ENCODE assay signal across 11 cellular contexts in the genomic region with DNA sequence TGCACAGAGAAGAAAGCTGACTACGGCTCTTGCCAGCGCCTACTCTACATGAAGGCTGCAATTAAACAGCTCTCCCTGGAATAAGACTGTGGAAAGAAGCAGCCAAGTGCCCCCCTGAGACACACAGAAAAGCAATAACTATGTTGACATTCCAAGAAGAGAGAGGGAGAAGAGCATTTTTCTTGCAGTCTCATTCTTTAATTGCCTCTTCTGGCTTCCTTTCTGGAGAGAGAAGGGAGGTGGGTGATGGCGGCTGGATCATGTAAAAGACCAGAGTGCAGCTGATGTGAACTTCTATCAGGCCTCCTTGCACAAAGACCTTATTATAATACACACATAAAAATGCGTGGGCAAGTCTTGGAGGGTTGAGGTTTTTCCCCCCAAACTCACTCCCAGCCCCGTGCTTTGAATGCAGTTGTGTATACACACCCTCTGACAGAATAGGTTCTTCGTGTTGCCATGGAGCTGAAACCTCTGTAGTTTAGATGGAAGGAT. TPM values are rescaled to one million over a fixed set of nuclear protein-coding genes. Genes with fewer than 3 reads are reported as not detected.
DNase-seq lines count a peak whose midpoint lies in the region; ATAC-seq and TF ChIP-seq lines count a peak whose summit lies in the region.
"Had no signal": no experiment of that assay in that cellular context is flagged by ENCODE, and none has a peak within 500 bp of the region (broad histone marks: within the 10 kb centered on the region; RNA-seq: fewer than 3 reads in every experiment).

No MANE protein-coding gene starts in this region.

- ATAC-seq in GM18867 (IDR thresholded peaks at IDR 0.05; ENCODE audit: unreplicated experiment), result no peak

- H3K27ac ChIP-seq in SJSA1, result peak overlapping the region; percentile 32
- peak overlapping the region; percentile 80 for H3K27ac ChIP-seq in osteoblast (ENCODE audit: low read depth, low read length)
- H3K27ac ChIP-seq: prostate gland had no signal

- no peaks in the 10 kb centered on the region for H4K20me1 ChIP-seq in osteoblast (ENCODE audit: insufficient read depth, low read length)

- H3K4me2 ChIP-seq in osteoblast (ENCODE audit: insufficient read depth, low read length), result peak overlapping the region; percentile 79

- peak overlapping the region; percentile 71 for H2AFZ ChIP-seq in osteoblast (ENCODE audit: low read length)

- H3K27me3 ChIP-seq in SJSA1 (replicated peaks), result no peaks in the 10 kb centered on the region
- H3K27me3 ChIP-seq in osteoblast (ENCODE audit: insufficient read depth, low read length), result no peaks in the 10 kb centered on the region

- no peaks in the 10 kb centered on the region for H3K9me3 ChIP-seq in SJSA1 (replicated peaks)
- no peaks in the 10 kb centered on the region for H3K9me3 ChIP-seq in osteoblast (ENCODE audit: low read depth, low read length)
- H3K9me3 ChIP-seq: prostate gland had no signal

- peaks cover 70% of the 10 kb centered on the region for H3K79me2 ChIP-seq in osteoblast (ENCODE audit: insufficient read depth, low read length)

- no peak for TF ChIP-seq CTCF in osteoblast (IDR thresholded peaks at IDR 0.05; ENCODE audit: extremely low read depth, low read depth, low read length)

- no peak overlapping the region for H3K4me3 ChIP-seq in SJSA1
- H3K4me3 ChIP-seq in osteoblast (ENCODE audit: insufficient read depth, low read length), result peak overlapping the region; percentile 53
- H3K4me3 ChIP-seq: prostate gland had no signal

- DNase-seq in COLO829 (ENCODE audit: low spot score) (peak; percentile 52), SJSA1 (ENCODE audit: low read depth in 1 of 2, low spot score in 2 of 2) (peak in 1 of 2 experiments; percentile 49), osteoblast (ENCODE audit: insufficient read length, low spot score, missing footprints) (no peak), DMS 273 treated with DMSO at 0.1 percent for 48 hours (lab: John Stamatoyannopoulos, UW) (no peak), NCI-H146 (lab: John Stamatoyannopoulos, UW) (no peak)
- DNase-seq in effector CD8-positive, alpha-beta T cell (lab: John Stamatoyannopoulos, UW), result peak; percentile 40
- DNase-seq in activated effector memory CD4-positive, alpha-beta T cell treated with Interleukin-2 at 50 U/mL for 16 hours, result no peak
- DNase-seq: activated gamma-delta T cell treated with Interleukin-2 at 50 U/mL for 16 hours, NCI-H1105 had no signal

- H3K36me3 ChIP-seq in SJSA1 (no peaks in the 10 kb centered on the region), osteoblast (ENCODE audit: insufficient read depth, low read length) (no peaks in the 10 kb centered on the region)
- H3K36me3 ChIP-seq: prostate gland had no signal

- peaks cover 52% of the 10 kb centered on the region for H3K4me1 ChIP-seq in SJSA1 (replicated peaks)
- H3K4me1 ChIP-seq in osteoblast (ENCODE audit: insufficient read depth, low read length), result peaks cover 55% of the 10 kb centered on the region
- H3K4me1 ChIP-seq: prostate gland had no signal

RNA-seq across cellular contexts. Expression of gene HIVEP2, which starts 44.5 kb away (rescaled TPM):
- 3.2 and 8.3 TPM in 2 replicates for total RNA-seq in SJSA1 (2014; rRNA removed; shearing (Covaris generic))
- total RNA-seq in osteoblast, result 30.4 and 57.8 TPM in 2 replicates

Comparison
In these comparisons a context has a peak if more than half of its experiments do, and no peak if none do; other contexts are left out.
1. DNase-seq: peak in COLO829 (single experiment) and effector CD8-positive, alpha-beta T cell (single experiment); none in osteoblast (single experiment), DMS 273 treated with DMSO at 0.1 percent for 48 hours (single experiment), NCI-H146 (single experiment) and activated effector memory CD4-positive, alpha-beta T cell treated with Interleukin-2 at 50 U/mL for 16 hours (single experiment).